Comparison of ENCODE assay signal across 13 cellular contexts in genomic region chr7:24419070-24419469, GRCh38.
DNase-seq lines count a peak whose midpoint lies in the region; ATAC-seq and TF ChIP-seq lines count a peak whose summit lies in the region.
"Had no signal": no experiment of that assay in that cellular context is flagged by ENCODE, and none has a peak within 500 bp of the region (broad histone marks: within the 10 kb centered on the region; RNA-seq: fewer than 3 reads in every experiment).

No MANE protein-coding gene starts in this region.

- no peak overlapping the region for H3K18ac ChIP-seq in mesendoderm (ENCODE audit: low read length)

- no peak overlapping the region for H2BK5ac ChIP-seq in mesendoderm (ENCODE audit: low read length)

- no peaks in the 10 kb centered on the region for H3K27me3 Mint-ChIP-seq in activated CD8-positive, alpha-beta T cell treated with anti-CD3 and anti-CD28 coated beads for 36 hours
- H3K27me3 Mint-ChIP-seq in activated CD8-positive, alpha-beta T cell treated with anti-CD3 and anti-CD28 coated beads, Interleukin-2, amount 10 ng/mL, durations not matched to agents 7 days and 5 days (ENCODE audit: low read depth), result peaks cover 3% of the 10 kb centered on the region
- peaks cover 39% of the 10 kb centered on the region for H3K27me3 Mint-ChIP-seq in WTC11 (ENCODE audit: low read depth)
- H3K27me3 Mint-ChIP-seq: dendritic cell treated with granulocyte-macrophage colony-stimulating factor and Interleukin-4, amounts not matched to agents 40 ng/mL and 50 ng/mL, for 4 days had no signal

- intact Hi-C loops in activated CD8-positive, alpha-beta T cell treated with anti-CD3 and anti-CD28 coated beads for 36 hours (cut with micrococcal nuclease), result no loop called here

- H3K56ac ChIP-seq in mesendoderm (ENCODE audit: low read length), result no peak overlapping the region

- no peaks in the 10 kb centered on the region for H3K36me3 Mint-ChIP-seq in activated CD8-positive, alpha-beta T cell treated with anti-CD3 and anti-CD28 coated beads for 36 hours (ENCODE audit: low read depth)
- H3K36me3 Mint-ChIP-seq in activated CD8-positive, alpha-beta T cell treated with anti-CD3 and anti-CD28 coated beads, Interleukin-2, amount 10 ng/mL, durations not matched to agents 7 days and 5 days (ENCODE audit: low read depth), result no peaks in the 10 kb centered on the region
- peaks cover under 1% of the 10 kb centered on the region for H3K36me3 Mint-ChIP-seq in WTC11
- H3K36me3 Mint-ChIP-seq: activated naive CD8-positive, alpha-beta T cell treated with anti-CD3 and anti-CD28 coated beads, Interleukin-2, amount 10 ng/mL, durations not matched to agents 7 days and 5 days had no signal

- H2BK120ac ChIP-seq in mesendoderm (ENCODE audit: low read depth, low read length), result no peak overlapping the region

- no peaks in the 10 kb centered on the region for H3K4me1 Mint-ChIP-seq in activated CD8-positive, alpha-beta T cell treated with anti-CD3 and anti-CD28 coated beads for 36 hours (ENCODE audit: low read depth)
- H3K4me1 Mint-ChIP-seq in activated CD8-positive, alpha-beta T cell treated with anti-CD3 and anti-CD28 coated beads, Interleukin-2, amount 10 ng/mL, durations not matched to agents 7 days and 5 days (ENCODE audit: low read depth), result no peaks in the 10 kb centered on the region
- H3K4me1 Mint-ChIP-seq in WTC11, result peaks cover 16% of the 10 kb centered on the region
- H3K4me1 Mint-ChIP-seq: activated naive CD8-positive, alpha-beta T cell treated with anti-CD3 and anti-CD28 coated beads, Interleukin-2, amount 10 ng/mL, durations not matched to agents 7 days and 5 days had no signal

- no peak overlapping the region for H4K8ac ChIP-seq in mesendoderm (ENCODE audit: low read depth, low read length)

- WGBS in mesendoderm (ENCODE audit: extremely low coverage, insufficient coverage, low lambda C conversion rate), result 100% methylated on average over 1 of the region's 2 CpGs

- no peak overlapping the region for H3K27ac ChIP-seq in mesendoderm (ENCODE audit: low read depth, low read length)
- H3K27ac ChIP-seq: KMS-11 had no signal

- no peaks in the 10 kb centered on the region for H3K4me1 ChIP-seq in mesendoderm (ENCODE audit: control insufficient read depth, low read depth, low read length)

- no peak overlapping the region for H3K23ac ChIP-seq in mesendoderm (ENCODE audit: low read length)

- no peaks in the 10 kb centered on the region for H3K36me3 ChIP-seq in mesendoderm (ENCODE audit: control insufficient read depth, insufficient read depth, low read length)

- no peak overlapping the region for H2AK5ac ChIP-seq in mesendoderm (ENCODE audit: low read length)

- H4K5ac ChIP-seq in mesendoderm (ENCODE audit: low read length), result no peak overlapping the region

- H3K9ac ChIP-seq in mesendoderm (ENCODE audit: low read length), result no peak overlapping the region
- H3K9ac ChIP-seq: KMS-11 had no signal

- H3K4me3 ChIP-seq in mesendoderm (ENCODE audit: low read length), result no peak overlapping the region

- POLR2A ChIA-PET in activated CD8-positive, alpha-beta T cell treated with anti-CD3 and anti-CD28 coated beads for 36 hours (lab: Charles Lee), result no interaction called here
- POLR2A ChIA-PET in activated CD8-positive, alpha-beta T cell treated with anti-CD3 and anti-CD28 coated beads, Interleukin-2, amount 10 ng/mL, durations not matched to agents 7 days and 5 days (lab: Charles Lee), result no interaction called here
- POLR2A ChIA-PET in WTC11 (lab: Charles Lee), result interaction anchor here (1.0 kb wide), 1 partner anchor 11 kb away, joined by 3 read pairs; no protein-coding TSS in a partner anchor

- H3K4me2 ChIP-seq in mesendoderm (ENCODE audit: low read length), result no peak overlapping the region
- H3K4me2 ChIP-seq: KMS-11 had no signal

- no peak for TF ChIP-seq CTCF in activated CD8-positive, alpha-beta T cell treated with anti-CD3 and anti-CD28 coated beads for 36 hours (IDR thresholded peaks at IDR 0.05)
- TF ChIP-seq CTCF in WTC11 (IDR thresholded peaks at IDR 0.05), result no peak

- no peak overlapping the region for H2BK15ac ChIP-seq in mesendoderm (replicated peaks; ENCODE audit: low read depth)

- no peak overlapping the region for H3K27ac Mint-ChIP-seq in activated CD8-positive, alpha-beta T cell treated with anti-CD3 and anti-CD28 coated beads for 36 hours
- no peak overlapping the region for H3K27ac Mint-ChIP-seq in activated CD8-positive, alpha-beta T cell treated with anti-CD3 and anti-CD28 coated beads, Interleukin-2, amount 10 ng/mL, durations not matched to agents 7 days and 5 days
- no peak overlapping the region for H3K27ac Mint-ChIP-seq in WTC11
- H3K27ac Mint-ChIP-seq: activated naive CD8-positive, alpha-beta T cell treated with anti-CD3 and anti-CD28 coated beads, Interleukin-2, amount 10 ng/mL, durations not matched to agents 7 days and 5 days; dendritic cell treated with granulocyte-macrophage colony-stimulating factor and Interleukin-4, amounts not matched to agents 40 ng/mL and 50 ng/mL, for 4 days had no signal

- H3K9me3 Mint-ChIP-seq in activated CD8-positive, alpha-beta T cell treated with anti-CD3 and anti-CD28 coated beads for 36 hours, result peaks cover under 1% of the 10 kb centered on the region
- H3K9me3 Mint-ChIP-seq in activated CD8-positive, alpha-beta T cell treated with anti-CD3 and anti-CD28 coated beads, Interleukin-2, amount 10 ng/mL, durations not matched to agents 7 days and 5 days (ENCODE audit: insufficient read depth), result peaks cover 2% of the 10 kb centered on the region
- H3K9me3 Mint-ChIP-seq in WTC11, result peaks cover 8% of the 10 kb centered on the region; the same call in 1 of the 2 replicates
- H3K9me3 Mint-ChIP-seq: activated naive CD8-positive, alpha-beta T cell treated with anti-CD3 and anti-CD28 coated beads, Interleukin-2, amount 10 ng/mL, durations not matched to agents 7 days and 5 days had no signal

- H3K4ac ChIP-seq in mesendoderm (ENCODE audit: low read depth, low read length), result no peak overlapping the region

- ATAC-seq in activated CD8-positive, alpha-beta T cell treated with anti-CD3 and anti-CD28 coated beads for 36 hours, result peak; percentile 47
- no peak for ATAC-seq in activated CD8-positive, alpha-beta T cell treated with anti-CD3 and anti-CD28 coated beads, Interleukin-2, amount 10 ng/mL, durations not matched to agents 7 days and 5 days
- ATAC-seq in WTC11, result peak; percentile 93
- ATAC-seq in GM18909 (IDR thresholded peaks at IDR 0.05; ENCODE audit: poor library complexity, unreplicated experiment), result no peak

- H3K79me2 ChIP-seq in mesendoderm (ENCODE audit: control insufficient read depth, insufficient read depth, low read length), result no peaks in the 10 kb centered on the region

- H3K79me1 ChIP-seq in mesendoderm (ENCODE audit: low read length), result no peaks in the 10 kb centered on the region

- H3K27me3 ChIP-seq in mesendoderm (ENCODE audit: insufficient read depth, low read length, poor library complexity), result no peaks in the 10 kb centered on the region

- no peak for DNase-seq in activated CD8-positive, alpha-beta T cell treated with anti-CD3 and anti-CD28 coated beads for 36 hours
- no peak for DNase-seq in activated CD8-positive, alpha-beta T cell treated with anti-CD3 and anti-CD28 coated beads, Interleukin-2, amount 10 ng/mL, durations not matched to agents 7 days and 5 days
- DNase-seq in HT-29 (ENCODE audit: low spot score) (peak; percentile 15), WTC11 (ENCODE audit: low spot score) (no peak), mesendoderm (peak; percentile 76), DMS79 (lab: John Stamatoyannopoulos, UW) (no peak), hepatic stellate cell (ENCODE audit: low spot score) (no peak)
- DNase-seq: activated naive CD8-positive, alpha-beta T cell treated with anti-CD3 and anti-CD28 coated beads, Interleukin-2, amount 10 ng/mL, durations not matched to agents 7 days and 5 days; stimulated activated naive CD4-positive, alpha-beta T cell treated with Interleukin-2 at 50 U/mL for 16 hours; T-helper 2 cell had no signal

- H3K4me3 Mint-ChIP-seq in activated CD8-positive, alpha-beta T cell treated with anti-CD3 and anti-CD28 coated beads for 36 hours, result no peak overlapping the region
- H3K4me3 Mint-ChIP-seq in activated CD8-positive, alpha-beta T cell treated with anti-CD3 and anti-CD28 coated beads, Interleukin-2, amount 10 ng/mL, durations not matched to agents 7 days and 5 days, result no peak overlapping the region
- H3K4me3 Mint-ChIP-seq in WTC11, result no peak overlapping the region
- H3K4me3 Mint-ChIP-seq: activated naive CD8-positive, alpha-beta T cell treated with anti-CD3 and anti-CD28 coated beads, Interleukin-2, amount 10 ng/mL, durations not matched to agents 7 days and 5 days; dendritic cell treated with granulocyte-macrophage colony-stimulating factor and Interleukin-4, amounts not matched to agents 40 ng/mL and 50 ng/mL, for 4 days had no signal

- CTCF ChIA-PET in activated CD8-positive, alpha-beta T cell treated with anti-CD3 and anti-CD28 coated beads for 36 hours (lab: Charles Lee), result interaction anchor here (1.1 kb wide), 1 partner anchor 10 kb away, joined by 4 read pairs; no protein-coding TSS in a partner anchor
- CTCF ChIA-PET in activated CD8-positive, alpha-beta T cell treated with anti-CD3 and anti-CD28 coated beads, Interleukin-2, amount 10 ng/mL, durations not matched to agents 7 days and 5 days (lab: Charles Lee), result no interaction called here
- CTCF ChIA-PET in WTC11 (lab: Charles Lee), result interaction anchor here (0.8 kb wide), 1 partner anchor 101 kb away, joined by 3 read pairs; no protein-coding TSS in a partner anchor

TF ChIP-seq in WTC11, 78 proteins besides CTCF, POLR2A, EP300 and RAD21 (continues in another document):
- no peak for TF ChIP-seq E2F4 (CRISPR knock-in tag; IDR thresholded peaks at IDR 0.05; ENCODE audit: borderline replicate concordance, low read depth)
- TF ChIP-seq USF1 (CRISPR knock-in tag; IDR thresholded peaks at IDR 0.05), result peak; percentile 95
- TF ChIP-seq ZNF317 (CRISPR knock-in tag; IDR thresholded peaks at IDR 0.05; ENCODE audit: borderline replicate concordance, low read depth), result no peak
- peak; percentile 71 for TF ChIP-seq NFYB (CRISPR knock-in tag; conservative IDR thresholded peaks at IDR 0.05; ENCODE audit: low read depth)

Comparison
In these comparisons a context has a peak if more than half of its experiments do, and no peak if none do; other contexts are left out.
1. ATAC-seq: peak in activated CD8-positive, alpha-beta T cell treated with anti-CD3 and anti-CD28 coated beads for 36 hours (single experiment) and WTC11 (single experiment); none in activated CD8-positive, alpha-beta T cell treated with anti-CD3 and anti-CD28 coated beads, Interleukin-2, amount 10 ng/mL, durations not matched to agents 7 days and 5 days (single experiment) and GM18909 (single experiment).
2. DNase-seq: peak in HT-29 (single experiment) and mesendoderm (single experiment); none in activated CD8-positive, alpha-beta T cell treated with anti-CD3 and anti-CD28 coated beads for 36 hours (single experiment), activated CD8-positive, alpha-beta T cell treated with anti-CD3 and anti-CD28 coated beads, Interleukin-2, amount 10 ng/mL, durations not matched to agents 7 days and 5 days (single experiment), WTC11 (single experiment), DMS79 (single experiment) and hepatic stellate cell (single experiment).